In genomic region chr19:57406516-57407123, GRCh38 we compare ENCODE assay signal across 8 cellular contexts. TPM values are rescaled to one million over a fixed set of nuclear protein-coding genes. Genes with fewer than 3 reads are reported as not detected.
DNase-seq lines count a peak whose midpoint lies in the region; ATAC-seq and TF ChIP-seq lines count a peak whose summit lies in the region.

No MANE protein-coding gene starts in this region.

- H2AFZ ChIP-seq in H9 (ENCODE audit: low read length), result no peak overlapping the region

- no peak overlapping the region for H3K23ac ChIP-seq in H9 (ENCODE audit: insufficient read length, low read depth, low read length)

- H3K79me2 ChIP-seq in H9 (ENCODE audit: insufficient read depth, low read length), result no peaks in the 10 kb centered on the region; the same call in 1 of the 2 replicates

- H3K4me1 Mint-ChIP-seq in H9, result peaks cover 7 to 8% of the 10 kb centered on the region in 2 experiments
- H3K4me1 Mint-ChIP-seq in mesothelial cell of epicardium, result peaks cover 12% of the 10 kb centered on the region
- peaks cover 15 to 17% of the 10 kb centered on the region in 2 donors for H3K4me1 Mint-ChIP-seq in stimulated activated naive B cell treated with anti-CD40 and anti-IgM and Interleukin-4, amounts not matched to agents 10 μg/mL and 1 μg/mL and 100 μg/mL, for 72 hours

- no peak overlapping the region for H2BK20ac ChIP-seq in H9 (ENCODE audit: low read depth, low read length, poor library complexity, severe bottlenecking)

- H2BK15ac ChIP-seq in H9 (ENCODE audit: low read depth, low read length), result no peak overlapping the region

- H2BK12ac ChIP-seq in H9 (ENCODE audit: insufficient read length, low read depth, low read length), result no peak overlapping the region

- H2BK120ac ChIP-seq in H9 (ENCODE audit: low read depth, low read length, poor library complexity, severe bottlenecking), result no peak overlapping the region

- H3K27me3 Mint-ChIP-seq in H9 (ENCODE audit: low read depth) (no peaks in the 10 kb centered on the region; the same call in none of the 2 replicates), mesothelial cell of epicardium (ENCODE audit: low read depth) (no peaks in the 10 kb centered on the region)
- no peaks in the 10 kb centered on the region for H3K27me3 Mint-ChIP-seq in stimulated activated naive B cell treated with anti-CD40 and anti-IgM and Interleukin-4, amounts not matched to agents 10 μg/mL and 1 μg/mL and 100 μg/mL, for 72 hours

- no peak overlapping the region for H3K18ac ChIP-seq in H9 (ENCODE audit: insufficient read length, low read depth, low read length)

- H3K9me3 ChIP-seq in H9 (ENCODE audit: control insufficient read depth, low read depth, low read length), result no peaks in the 10 kb centered on the region

- H3K27me3 ChIP-seq in H9 (ENCODE audit: insufficient read depth, low read length), result no peaks in the 10 kb centered on the region

- H4K91ac ChIP-seq in H9 (ENCODE audit: insufficient read length, low read depth, low read length), result no peak overlapping the region

- DNase-seq in AG08395 (ENCODE audit: low spot score) (peak; percentile 75), H9 (peak; percentile 91), NCI-H82 (lab: John Stamatoyannopoulos, UW) (peak; percentile 83), mesothelial cell of epicardium (ENCODE audit: low spot score in 2 of 2, unreplicated experiment in 2 of 2) (peak; percentile 41 to 70)
- DNase-seq in activated CD8-positive, alpha-beta memory T cell treated with anti-CD3 and anti-CD28 coated beads for 24 hours, result peak; percentile 84
- peak; percentile 51 for DNase-seq in effector CD8-positive, alpha-beta T cell (lab: John Stamatoyannopoulos, UW)
- DNase-seq in stimulated activated naive B cell treated with anti-CD40 and anti-IgM and Interleukin-4, amounts not matched to agents 10 μg/mL and 1 μg/mL and 100 μg/mL, for 72 hours, result peak; percentile 71

- no CpG with 5 or more reads among the region's 8 CpGs for WGBS in H9 (ENCODE audit: extremely low coverage, insufficient read length, low lambda C conversion rate)

- H3K56ac ChIP-seq in H9 (ENCODE audit: insufficient read length, low read depth, low read length), result no peak overlapping the region

- H3T11ph ChIP-seq in H9 (ENCODE audit: low read length), result no peak overlapping the region

- peak; percentile 74 to 75 for ATAC-seq in stimulated activated naive B cell treated with anti-CD40 and anti-IgM and Interleukin-4, amounts not matched to agents 10 μg/mL and 1 μg/mL and 100 μg/mL, for 72 hours (replicated peaks)
- no peak for ATAC-seq in GM18861 (IDR thresholded peaks at IDR 0.05; ENCODE audit: unreplicated experiment)

- peaks cover 0 to 4% (median 0%) of the 10 kb centered on the region in 3 experiments; a peak in 2 of 7 replicates for H3K36me3 Mint-ChIP-seq in H9 (ENCODE audit: insufficient read depth in 1 of 3, low read depth in 3 of 3)
- H3K36me3 Mint-ChIP-seq in mesothelial cell of epicardium, result peaks cover 13% of the 10 kb centered on the region
- peaks cover 7 to 10% of the 10 kb centered on the region in 2 donors for H3K36me3 Mint-ChIP-seq in stimulated activated naive B cell treated with anti-CD40 and anti-IgM and Interleukin-4, amounts not matched to agents 10 μg/mL and 1 μg/mL and 100 μg/mL, for 72 hours

- H3K4ac ChIP-seq in H9 (ENCODE audit: low read depth, low read length), result no peak overlapping the region

- TF ChIP-seq CTCF in H9 (conservative IDR thresholded peaks at IDR 0.05) (peak; percentile 90), mesothelial cell of epicardium (IDR thresholded peaks at IDR 0.05; ENCODE audit: unreplicated experiment) (peak; percentile 32)

- peaks cover 2% of the 10 kb centered on the region; the same call in 1 of the 2 replicates for H3K4me1 ChIP-seq in H9 (ENCODE audit: insufficient read depth, low read length)

- no peak overlapping the region for H2AK5ac ChIP-seq in H9 (ENCODE audit: insufficient read length, low read length)

- H3K23me2 ChIP-seq in H9 (ENCODE audit: insufficient read length, low read depth, low read length, poor library complexity, severe bottlenecking), result peaks cover 8% of the 10 kb centered on the region

- no peaks in the 10 kb centered on the region for H4K20me1 ChIP-seq in H9 (ENCODE audit: control insufficient read depth, insufficient read depth, insufficient read length)

- no peak overlapping the region for H2BK5ac ChIP-seq in H9 (ENCODE audit: insufficient read length, low read length)

- no peak overlapping the region for H4K8ac ChIP-seq in H9 (replicated peaks; ENCODE audit: insufficient read length, low read depth, low read length)

- no peak overlapping the region for H3K27ac Mint-ChIP-seq in H9
- peak overlapping the region; percentile 67 for H3K27ac Mint-ChIP-seq in mesothelial cell of epicardium
- peak overlapping the region; percentile 73 for H3K27ac Mint-ChIP-seq in stimulated activated naive B cell treated with anti-CD40 and anti-IgM and Interleukin-4, amounts not matched to agents 10 μg/mL and 1 μg/mL and 100 μg/mL, for 72 hours

- no peak overlapping the region for H4K5ac ChIP-seq in H9 (ENCODE audit: insufficient read length, low read depth, low read length)

- no peaks in the 10 kb centered on the region for H3K79me1 ChIP-seq in H9 (ENCODE audit: insufficient read depth, low read depth, low read length, poor library complexity, severe bottlenecking)

- H3K9me3 Mint-ChIP-seq in H9, result peaks cover 3 to 10% of the 10 kb centered on the region in 2 experiments; a peak in 4 of 5 replicates
- peaks cover 12% of the 10 kb centered on the region for H3K9me3 Mint-ChIP-seq in mesothelial cell of epicardium
- peaks cover 1 to 4% of the 10 kb centered on the region in 2 donors for H3K9me3 Mint-ChIP-seq in stimulated activated naive B cell treated with anti-CD40 and anti-IgM and Interleukin-4, amounts not matched to agents 10 μg/mL and 1 μg/mL and 100 μg/mL, for 72 hours

- peak overlapping the region in 1 of 2 experiments; percentile 4; a peak in 2 of 5 replicates for H3K4me3 Mint-ChIP-seq in H9
- no peak overlapping the region for H3K4me3 Mint-ChIP-seq in mesothelial cell of epicardium
- H3K4me3 Mint-ChIP-seq in stimulated activated naive B cell treated with anti-CD40 and anti-IgM and Interleukin-4, amounts not matched to agents 10 μg/mL and 1 μg/mL and 100 μg/mL, for 72 hours, result no peak overlapping the region

- H3K27ac ChIP-seq in H9 (ENCODE audit: insufficient read length, low read depth, low read length), result no peak overlapping the region

- H3K14ac ChIP-seq in H9 (ENCODE audit: insufficient read depth, low read length), result no peak overlapping the region

- no peak overlapping the region for H3K9ac ChIP-seq in H9 (ENCODE audit: extremely low read depth, insufficient read length, low read length)

- no peak overlapping the region for H3K4me2 ChIP-seq in H9 (ENCODE audit: insufficient read depth, insufficient read length, low read length)

RNA-seq across cellular contexts. Expression of gene ZNF17, which starts 4.3 kb away (rescaled TPM):
- total RNA-seq in H9 (2021), result 14.0 and 16.3 TPM in 2 replicates
- 16.3 to 18.4 TPM (median 17.4 TPM) in 3 replicates for total RNA-seq in mesothelial cell of epicardium

RNA-seq across cellular contexts. Expression of gene ZNF548, which starts 17.0 kb away (rescaled TPM):
- total RNA-seq in H9 (2021), result 13.0 and 13.9 TPM in 2 replicates
- 39.1 to 41.1 TPM (median 40.5 TPM) in 3 replicates for total RNA-seq in mesothelial cell of epicardium

RNA-seq across cellular contexts. Expression of gene ZNF749, which starts 28.5 kb away (rescaled TPM):
- total RNA-seq in H9 (2021) (25.0 and 27.8 TPM in 2 replicates), mesothelial cell of epicardium (20.1 to 23.7 TPM (median 21.9 TPM) in 3 replicates)

RNA-seq across cellular contexts. Expression of gene TRAPPC2B, which starts 43.3 kb away (rescaled TPM):
- total RNA-seq in H9 (2021) (10.0 and 12.4 TPM in 2 replicates), mesothelial cell of epicardium (10.3 to 12.4 TPM (median 12.2 TPM) in 3 replicates)

RNA-seq across cellular contexts. Expression of gene ZNF547, which starts 43.3 kb away (rescaled TPM):
- total RNA-seq in H9 (2021), result 3.5 and 3.8 TPM in 2 replicates
- total RNA-seq in mesothelial cell of epicardium, result 3.9 to 6.8 TPM (median 4.7 TPM) in 3 replicates

Comparison
In these comparisons a context has a peak if more than half of its experiments do, and no peak if none do; other contexts are left out.
1. H3K27ac Mint-ChIP-seq: peak in mesothelial cell of epicardium (single experiment) and stimulated activated naive B cell treated with anti-CD40 and anti-IgM and Interleukin-4, amounts not matched to agents 10 μg/mL and 1 μg/mL and 100 μg/mL, for 72 hours (single experiment); none in H9 (0 of 3).
2. Peak in every context shown above with its lines, with median percentiles within 50 percentile points of each other: DNase-seq.